8 cellular contexts compared by ENCODE assay signal in the genomic region with DNA sequence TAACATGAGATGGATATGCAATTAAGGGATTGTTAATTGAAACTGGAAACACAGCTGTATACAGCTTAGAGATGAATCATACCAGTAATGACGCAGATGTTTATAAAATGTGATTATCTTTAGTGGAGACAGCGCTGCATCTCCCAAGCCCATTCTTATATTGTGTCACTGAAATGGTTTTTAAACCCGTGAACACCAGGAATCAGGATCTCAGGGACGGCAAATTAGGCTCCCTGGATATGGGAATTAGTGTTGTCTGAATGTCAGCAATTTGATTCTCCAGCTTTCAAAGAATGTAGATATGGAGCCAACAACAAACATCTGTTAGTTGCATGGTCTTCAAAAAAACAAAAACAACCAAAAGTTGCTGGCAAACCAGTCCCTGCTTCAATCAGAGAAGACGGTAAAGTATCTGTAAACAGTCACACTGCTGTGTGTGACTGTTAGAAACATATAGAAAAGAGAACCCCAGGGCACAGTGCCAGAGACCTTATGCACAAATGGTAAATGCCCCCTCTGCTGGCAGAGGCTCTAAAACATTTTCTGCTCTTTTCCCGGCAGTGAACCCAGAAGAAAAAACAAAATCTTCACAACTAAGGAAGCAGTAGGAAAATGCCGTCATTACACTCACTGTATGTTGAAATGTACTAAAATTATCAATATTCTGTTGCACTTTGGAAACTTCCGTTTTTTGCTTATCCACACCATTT.
DNase-seq lines count a peak whose midpoint lies in the region; ATAC-seq and TF ChIP-seq lines count a peak whose summit lies in the region.

No MANE protein-coding gene starts in this region.

- peak overlapping the region; percentile 60 for H3K4me2 ChIP-seq in skeletal muscle satellite cell (ENCODE audit: low read length)

- H3K36me3 ChIP-seq in skeletal muscle satellite cell (ENCODE audit: insufficient read depth, low read length), result no peaks in the 10 kb centered on the region

- TF ChIP-seq CTCF in foreskin keratinocyte (conservative IDR thresholded peaks at IDR 0.05), result peak; percentile 69
- no peak for TF ChIP-seq CTCF in coronary artery (IDR thresholded peaks at IDR 0.05)

- H3K27ac ChIP-seq in foreskin keratinocyte (no peak overlapping the region), coronary artery (no peak overlapping the region)

- peak; percentile 73 for ATAC-seq in foreskin keratinocyte

- H3K4me3 ChIP-seq in skeletal muscle satellite cell (ENCODE audit: low read length) (peak overlapping the region; percentile 30), coronary artery (no peak overlapping the region)

- H3K9ac ChIP-seq in skeletal muscle satellite cell (ENCODE audit: low read depth, low read length), result peak overlapping the region; percentile 20

- H3K4me1 ChIP-seq in foreskin keratinocyte, result peaks cover 9% of the 10 kb centered on the region
- peaks cover 8% of the 10 kb centered on the region for H3K4me1 ChIP-seq in skeletal muscle satellite cell (ENCODE audit: control insufficient read depth, insufficient read depth, low read length)

- no peaks in the 10 kb centered on the region for H3K9me3 ChIP-seq in skeletal muscle satellite cell (replicated peaks; ENCODE audit: low read length)

- in situ Hi-C loops in SK-MEL-5 (cut with HindIII; ENCODE audit: low pct_unique_long_range_greater_than_20kb, low sequenced_read_pairs), result no loop called here

- no peaks in the 10 kb centered on the region for H3K27me3 ChIP-seq in foreskin keratinocyte
- H3K27me3 ChIP-seq in skeletal muscle satellite cell (ENCODE audit: control insufficient read depth, insufficient read depth, low read length), result no peaks in the 10 kb centered on the region

- DNase-seq in GM03348 (ENCODE audit: low spot score), result peak; percentile 28
- peak; percentile 52 for DNase-seq in HT-29 (ENCODE audit: low spot score)
- DNase-seq in SK-MEL-5 (ENCODE audit: low read depth, low spot score), result peak; percentile 72
- peak in 1 of 2 donors; percentile 33 for DNase-seq in foreskin keratinocyte
- DNase-seq in NCI-H187 treated with DMSO at 0.1 percent for 48 hours (lab: John Stamatoyannopoulos, UW), result no peak
- no peak for DNase-seq in DMS79 (lab: John Stamatoyannopoulos, UW)
- DNase-seq in coronary artery (ENCODE audit: low spot score), result no peak

Comparison
In these comparisons a context has a peak if more than half of its experiments do, and no peak if none do; other contexts are left out.
1. DNase-seq: peak in GM03348 (single experiment), HT-29 (single experiment) and SK-MEL-5 (single experiment); none in NCI-H187 treated with DMSO at 0.1 percent for 48 hours (single experiment), DMS79 (single experiment) and coronary artery (single experiment).